8 cellular contexts compared by ENCODE assay signal in genomic region chr4:89307185-89307445, GRCh38. TPM values are rescaled to one million over a fixed set of nuclear protein-coding genes. Genes with fewer than 3 reads are reported as not detected.
DNase-seq lines count a peak whose midpoint lies in the region; ATAC-seq and TF ChIP-seq lines count a peak whose summit lies in the region.

No MANE protein-coding gene starts in this region.

- peak overlapping the region; percentile 80 for H3K4me3 Mint-ChIP-seq in type B pancreatic cell

- no peak overlapping the region for H3K27ac ChIP-seq in cardiac muscle cell
- H3K27ac ChIP-seq in caudate nucleus (ENCODE audit: low read depth, low read length): peak overlapping the region; percentile 80

- H3K9me3 Mint-ChIP-seq in type B pancreatic cell: no peaks in the 10 kb centered on the region

- peaks cover 7% of the 10 kb centered on the region for H3K4me1 Mint-ChIP-seq in type B pancreatic cell (ENCODE audit: unreplicated experiment)

- no peaks in the 10 kb centered on the region for H3K36me3 Mint-ChIP-seq in type B pancreatic cell

- H3K27me3 ChIP-seq in cardiac muscle cell (no peaks in the 10 kb centered on the region), mononuclear cell (ENCODE audit: insufficient read depth, low read length) (no peaks in the 10 kb centered on the region)

- no peak overlapping the region for H3K27ac Mint-ChIP-seq in type B pancreatic cell

- ATAC-seq in left ventricle myocardium superior (no peak), HG03432 (IDR thresholded peaks at IDR 0.05; ENCODE audit: unreplicated experiment) (no peak)

- peaks cover 29% of the 10 kb centered on the region for H3K27me3 Mint-ChIP-seq in type B pancreatic cell

- H3K4me3 ChIP-seq in cardiac muscle cell (peak overlapping the region; percentile 94), mononuclear cell (ENCODE audit: low read length) (peak overlapping the region; percentile 74)

- H3K4me1 ChIP-seq in cardiac muscle cell (ENCODE audit: low read depth): peaks cover 12% of the 10 kb centered on the region
- H3K4me1 ChIP-seq in mononuclear cell (ENCODE audit: insufficient read depth, low read length): peaks cover 50% of the 10 kb centered on the region

- intact Hi-C loops in left ventricle myocardium superior (cut with micrococcal nuclease): loop anchor here (10.0 kb wide), 1 partner anchor 52 kb away; no protein-coding TSS in a partner anchor

- no peak for TF ChIP-seq CTCF in cardiac muscle cell (IDR thresholded peaks at IDR 0.05; ENCODE audit: low read depth, low read length)
- TF ChIP-seq CTCF in type B pancreatic cell (conservative IDR thresholded peaks at IDR 0.05): no peak

- no peaks in the 10 kb centered on the region for H3K36me3 ChIP-seq in cardiac muscle cell

- no peak for DNase-seq in cardiac muscle cell (ENCODE audit: low read depth in 1 of 2, low spot score in 1 of 2)
- no peak for DNase-seq in left ventricle myocardium superior
- no peak for DNase-seq in caudate nucleus (lab: John Stamatoyannopoulos, UW)
- DNase-seq in type B pancreatic cell (ENCODE audit: extremely low spot score, unreplicated experiment): no peak
- DNase-seq in activated gamma-delta T cell (lab: John Stamatoyannopoulos, UW): no peak
- DNase-seq in T-helper 9 cell: no peak

- H3K9me3 ChIP-seq in cardiac muscle cell (ENCODE audit: low read depth) (no peaks in the 10 kb centered on the region), mononuclear cell (ENCODE audit: low read depth, low read length) (no peaks in the 10 kb centered on the region)

RNA-seq across cellular contexts. Expression of gene GPRIN3, which starts 0.5 kb away (rescaled TPM):
- total RNA-seq in cardiac muscle cell: 9.7 and 18.0 TPM in 2 replicates
- 5.1 and 7.1 TPM in 2 replicates for polyA plus RNA-seq in cardiac muscle cell
- total RNA-seq in left ventricle myocardium superior: 7.4 TPM
- 51.6 TPM for total RNA-seq in mononuclear cell
- 4.0 and 4.5 TPM in 2 replicates for total RNA-seq in type B pancreatic cell (ENCODE audit: low replicate concordance)
